8 cellular contexts compared by ENCODE assay signal in genomic region chr18:57859314-57859713, GRCh38. TPM values are rescaled to one million over a fixed set of nuclear protein-coding genes. Genes with fewer than 3 reads are reported as not detected.
DNase-seq lines count a peak whose midpoint lies in the region; ATAC-seq and TF ChIP-seq lines count a peak whose summit lies in the region.

No MANE protein-coding gene starts in this region.

- no peaks in the 10 kb centered on the region for H3K9me2 ChIP-seq in Loucy (replicated peaks; ENCODE audit: low read depth, low read length)

- H3K4me2 ChIP-seq in Loucy (ENCODE audit: low read depth, low read length, poor library complexity, severe bottlenecking) (no peak overlapping the region), parathyroid adenoma (ENCODE audit: low read length) (no peak overlapping the region)

- intact Hi-C loops in body of pancreas (cut with DNase I), result no loop called here

- peak; percentile 71 for TF ChIP-seq CTCF in GM06990 (IDR thresholded peaks at IDR 0.05; ENCODE audit: insufficient read depth, low read length, poor library complexity, severe bottlenecking)
- peak; percentile 70 for TF ChIP-seq CTCF in Loucy (conservative IDR thresholded peaks at IDR 0.05; ENCODE audit: low read length)
- TF ChIP-seq CTCF in body of pancreas (IDR thresholded peaks at IDR 0.05), result peak in 6 of 7 experiments; percentile 21 to 57 (median 42)
- TF ChIP-seq CTCF in parathyroid adenoma (IDR thresholded peaks at IDR 0.05), result peak; percentile 19

- no peaks in the 10 kb centered on the region for H3K79me2 ChIP-seq in Loucy (ENCODE audit: insufficient read depth, low read length)
- no peaks in the 10 kb centered on the region for H3K79me2 ChIP-seq in parathyroid adenoma

- no peak overlapping the region for H2AFZ ChIP-seq in Loucy (ENCODE audit: low read length)
- no peak overlapping the region for H2AFZ ChIP-seq in parathyroid adenoma

- H3K4me3 ChIP-seq in GM06990 (replicated peaks; ENCODE audit: low read depth, low read length) (no peak overlapping the region), Loucy (ENCODE audit: low read length, poor library complexity, severe bottlenecking) (no peak overlapping the region), body of pancreas (no peak overlapping the region), parathyroid adenoma (ENCODE audit: low read depth, low read length) (no peak overlapping the region), MG63 (no peak overlapping the region)

- peak; percentile 91 for ATAC-seq in GM21381 (IDR thresholded peaks at IDR 0.05; ENCODE audit: unreplicated experiment)
- peak; percentile 66 for ATAC-seq in body of pancreas

- H4K20me1 ChIP-seq in Loucy (ENCODE audit: insufficient read depth, low read length, poor library complexity, severe bottlenecking), result no peaks in the 10 kb centered on the region

- DNase-seq in GM06990 (ENCODE audit: extremely low read depth, insufficient read length) (no peak), body of pancreas (peak; percentile 6 to 41 (median 22)), DMS79 treated with DMSO at 0.1 percent for 48 hours (lab: John Stamatoyannopoulos, UW) (no peak), NCI-H187 treated with DMSO at 0.1 percent for 48 hours (lab: John Stamatoyannopoulos, UW) (no peak), MG63 (no peak)

- TF ChIP-seq POLR2A in body of pancreas (IDR thresholded peaks at IDR 0.05), result no peak

- no peaks in the 10 kb centered on the region for H3K36me3 ChIP-seq in GM06990 (ENCODE audit: control insufficient read depth, insufficient read depth, low read length)
- H3K36me3 ChIP-seq in Loucy (ENCODE audit: insufficient read depth, low read length), result no peaks in the 10 kb centered on the region
- no peaks in the 10 kb centered on the region for H3K36me3 ChIP-seq in body of pancreas (replicated peaks in 1 of 2; ENCODE audit: insufficient read depth in 1 of 2, low read depth in 2 of 2)
- no peaks in the 10 kb centered on the region for H3K36me3 ChIP-seq in parathyroid adenoma (ENCODE audit: control insufficient read depth, insufficient read depth, low read length)
- H3K36me3 ChIP-seq in MG63, result no peaks in the 10 kb centered on the region

- H3K27me3 ChIP-seq in GM06990 (replicated peaks; ENCODE audit: control insufficient read depth, insufficient read depth, low read length) (no peaks in the 10 kb centered on the region; the same call in 1 of the 2 replicates), Loucy (ENCODE audit: insufficient read depth, low read length, poor library complexity, severe bottlenecking) (no peaks in the 10 kb centered on the region), body of pancreas (no peaks in the 10 kb centered on the region), parathyroid adenoma (ENCODE audit: control insufficient read depth, insufficient read depth, low read length) (no peaks in the 10 kb centered on the region), MG63 (no peaks in the 10 kb centered on the region)

- no peaks in the 10 kb centered on the region for H3K9me3 ChIP-seq in Loucy (ENCODE audit: insufficient read depth, low read depth, low read length)
- H3K9me3 ChIP-seq in body of pancreas, result no peaks in the 10 kb centered on the region
- H3K9me3 ChIP-seq in parathyroid adenoma (ENCODE audit: control insufficient read depth, low read length), result no peaks in the 10 kb centered on the region
- H3K9me3 ChIP-seq in MG63, result no peaks in the 10 kb centered on the region

- H3K4me1 ChIP-seq in Loucy (ENCODE audit: insufficient read depth, low read length, poor library complexity, severe bottlenecking), result no peaks in the 10 kb centered on the region
- H3K4me1 ChIP-seq in body of pancreas, result peaks cover under 1% of the 10 kb centered on the region
- no peaks in the 10 kb centered on the region for H3K4me1 ChIP-seq in parathyroid adenoma

- H3K9ac ChIP-seq in Loucy (ENCODE audit: low read depth, low read length, poor library complexity, severe bottlenecking) (no peak overlapping the region), parathyroid adenoma (no peak overlapping the region)

- H3K27ac ChIP-seq in body of pancreas (no peak overlapping the region), parathyroid adenoma (no peak overlapping the region)

- H3F3A ChIP-seq in Loucy (ENCODE audit: low read depth), result no peaks in the 10 kb centered on the region

RNA-seq across cellular contexts. Expression of gene ATP8B1, which starts 56.2 kb away (rescaled TPM):
- total RNA-seq in body of pancreas, result 10 to 100 TPM; 18.5 to 41.5 TPM
- 61.4 and 68.0 TPM in 2 replicates for total RNA-seq in MG63 (2014; rRNA removed; shearing (Covaris generic); ENCODE audit: low replicate concordance)

Comparison
In these comparisons a context has a peak if more than half of its experiments do, and no peak if none do; other contexts are left out.
1. DNase-seq: peak in body of pancreas (4 of 4); none in GM06990 (single experiment), DMS79 treated with DMSO at 0.1 percent for 48 hours (single experiment), NCI-H187 treated with DMSO at 0.1 percent for 48 hours (single experiment) and MG63 (single experiment).
2. CTCF ChIP-seq: peak in every context shown above with its lines; median percentile 71 in GM06990; 70 in Loucy; 42 in body of pancreas; 19 in parathyroid adenoma.